In genomic region chr17:50129303-50129945, GRCh38 we compare ENCODE assay signal across 1 cellular context.
A peak's percentile ranks its signal among the peaks of the same experiment; 100 is the strongest.
TF ChIP-seq lines count a peak whose summit lies in the region.

No MANE protein-coding gene starts in this region.

TF ChIP-seq in IMR-90, 13 proteins besides CTCF, POLR2A, EP300 and RAD21:
- TF ChIP-seq MAZ (IDR thresholded peaks at IDR 0.05; ENCODE audit: borderline replicate concordance, low read depth, low read length) (peak; percentile 71; the same call in 1 of the 2 replicates), CEBPB (IDR thresholded peaks at IDR 0.05; ENCODE audit: low read depth, low read length) (no peak)
